7 cellular contexts compared by ENCODE assay signal in the genomic region with DNA sequence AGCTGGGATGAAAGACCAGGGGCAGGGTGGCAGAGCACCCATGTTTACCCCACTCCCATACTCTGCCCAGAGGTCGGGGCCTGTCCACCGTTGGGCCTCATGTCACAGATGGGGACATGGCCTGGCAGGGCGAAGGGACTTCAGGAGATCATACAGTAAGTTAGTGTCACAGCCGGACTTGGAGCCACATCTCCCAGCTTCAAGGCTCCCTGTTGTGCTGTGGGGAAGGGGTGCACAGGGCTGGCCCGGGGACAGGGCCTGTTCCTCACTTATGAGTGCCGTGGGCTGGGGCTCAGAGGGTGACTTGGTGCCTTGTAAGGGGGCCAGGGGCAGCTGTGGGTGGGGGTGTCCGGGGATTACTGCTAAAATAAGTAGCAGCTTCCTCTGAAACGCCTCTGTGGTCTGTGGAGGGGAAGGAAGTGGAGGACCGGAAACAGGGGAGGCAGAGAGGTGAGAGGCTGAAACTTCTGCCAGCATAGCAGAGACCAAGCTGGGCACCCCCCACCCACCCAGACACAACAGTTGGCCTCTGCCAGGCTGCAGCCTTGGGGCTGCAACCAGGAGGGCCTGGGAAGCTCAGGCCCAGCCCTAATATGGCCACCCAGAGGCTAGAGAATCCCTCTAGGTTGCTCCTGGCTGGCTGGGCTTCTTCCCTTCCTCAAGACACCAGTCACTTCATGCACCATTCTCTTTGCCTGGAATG. TPM values are rescaled to one million over a fixed set of nuclear protein-coding genes. Genes with fewer than 3 reads are reported as not detected.
DNase-seq lines count a peak whose midpoint lies in the region; ATAC-seq and TF ChIP-seq lines count a peak whose summit lies in the region.

No MANE protein-coding gene starts in this region.

- intact Hi-C loops in spleen (cut with DNase I; ENCODE audit: low total_unique reads), result no loop called here

- peak; percentile 95 for DNase-seq in SKM-1 treated with dmso at 0.1 percent for 144 hours (lab: John Stamatoyannopoulos, UW; ENCODE audit: unreplicated experiment)
- peak in 6 of 61 donors; percentile 12 to 45 (median 30) for DNase-seq in caudate nucleus (lab: John Stamatoyannopoulos, UW)
- DNase-seq in spleen, result peak; percentile 93
- DNase-seq in NCI-H69 (lab: John Stamatoyannopoulos, UW), result no peak
- no peak for DNase-seq in NCI-H2081 (lab: John Stamatoyannopoulos, UW)

- no peaks in the 10 kb centered on the region for H3K27me3 ChIP-seq in spleen (replicated peaks in 1 of 7)

- H3K4me1 ChIP-seq in spleen, result peaks cover 50 to 98% (median 83%) of the 10 kb centered on the region in 6 donors

- peak overlapping the region; percentile 48 for H3K27ac ChIP-seq in caudate nucleus (ENCODE audit: low read depth, low read length)
- H3K27ac ChIP-seq in spleen, result peak overlapping the region; percentile 57 to 91 (median 87)

- TF ChIP-seq POLR2A in spleen (IDR thresholded peaks at IDR 0.05), result no peak

- ATAC-seq in GM21576 (IDR thresholded peaks at IDR 0.05; ENCODE audit: unreplicated experiment) (peak; percentile 30), SK-N-SH treated with all-trans-retinoic acid at 6 μM for 48 hours (no peak)

- H3K36me3 ChIP-seq in spleen, result no peaks in the 10 kb centered on the region

- 13 to 33% (median 19%) methylated on average over 8 to 9 of the region's 9 CpGs for WGBS in spleen, 5 donors

- no peaks in the 10 kb centered on the region for H3K9me3 ChIP-seq in spleen

- no peak for TF ChIP-seq CTCF in spleen (IDR thresholded peaks at IDR 0.05 in 8 of 11, conservative IDR thresholded peaks at IDR 0.05 in 3 of 11)

- H3K4me3 ChIP-seq in spleen, result peak overlapping the region in 1 of 8 donors; percentile 48

TF ChIP-seq in SK-N-SH treated with all-trans-retinoic acid at 6 μM for 48 hours, 23 proteins besides CTCF, POLR2A, EP300 and RAD21:
- TF ChIP-seq, protein P1, sequence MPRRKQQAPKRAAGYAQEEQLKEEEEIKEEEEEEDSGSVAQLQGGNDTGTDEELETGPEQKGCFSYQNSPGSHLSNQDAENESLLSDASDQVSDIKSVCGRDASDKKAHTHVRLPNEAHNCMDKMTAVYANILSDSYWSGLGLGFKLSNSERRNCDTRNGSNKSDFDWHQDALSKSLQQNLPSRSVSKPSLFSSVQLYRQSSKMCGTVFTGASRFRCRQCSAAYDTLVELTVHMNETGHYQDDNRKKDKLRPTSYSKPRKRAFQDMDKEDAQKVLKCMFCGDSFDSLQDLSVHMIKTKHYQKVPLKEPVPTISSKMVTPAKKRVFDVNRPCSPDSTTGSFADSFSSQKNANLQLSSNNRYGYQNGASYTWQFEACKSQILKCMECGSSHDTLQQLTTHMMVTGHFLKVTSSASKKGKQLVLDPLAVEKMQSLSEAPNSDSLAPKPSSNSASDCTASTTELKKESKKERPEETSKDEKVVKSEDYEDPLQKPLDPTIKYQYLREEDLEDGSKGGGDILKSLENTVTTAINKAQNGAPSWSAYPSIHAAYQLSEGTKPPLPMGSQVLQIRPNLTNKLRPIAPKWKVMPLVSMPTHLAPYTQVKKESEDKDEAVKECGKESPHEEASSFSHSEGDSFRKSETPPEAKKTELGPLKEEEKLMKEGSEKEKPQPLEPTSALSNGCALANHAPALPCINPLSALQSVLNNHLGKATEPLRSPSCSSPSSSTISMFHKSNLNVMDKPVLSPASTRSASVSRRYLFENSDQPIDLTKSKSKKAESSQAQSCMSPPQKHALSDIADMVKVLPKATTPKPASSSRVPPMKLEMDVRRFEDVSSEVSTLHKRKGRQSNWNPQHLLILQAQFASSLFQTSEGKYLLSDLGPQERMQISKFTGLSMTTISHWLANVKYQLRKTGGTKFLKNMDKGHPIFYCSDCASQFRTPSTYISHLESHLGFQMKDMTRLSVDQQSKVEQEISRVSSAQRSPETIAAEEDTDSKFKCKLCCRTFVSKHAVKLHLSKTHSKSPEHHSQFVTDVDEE (CRISPR knock-in tag; IDR thresholded peaks at IDR 0.05), result no peak
- TF ChIP-seq ESRRG (CRISPR knock-in tag; IDR thresholded peaks at IDR 0.05), result no peak
- TF ChIP-seq ZFP30 (CRISPR knock-in tag; IDR thresholded peaks at IDR 0.05), result no peak

RNA-seq across cellular contexts. Expression of gene NEK6, which starts 41.1 kb away (rescaled TPM):
- total RNA-seq in spleen, result 10 to 100 TPM; 32.8 to 71.3 (median 55.0) TPM
- 10 to 100 TPM; 11.2 to 19.7 (median 11.6) TPM for polyA plus RNA-seq in spleen

Comparison
In these comparisons a context has a peak if more than half of its experiments do, and no peak if none do; other contexts are left out.
1. DNase-seq: peak in SKM-1 treated with dmso at 0.1 percent for 144 hours (single experiment) and spleen (single experiment); none in NCI-H69 (single experiment) and NCI-H2081 (0 of 2).